8 cellular contexts compared by ENCODE assay signal in genomic region chr12:67827820-67828383, GRCh38.
A peak's percentile ranks its signal among the peaks of the same experiment; 100 is the strongest.
DNase-seq lines count a peak whose midpoint lies in the region; ATAC-seq and TF ChIP-seq lines count a peak whose summit lies in the region.

No MANE protein-coding gene starts in this region.

- peaks cover 15 to 18% of the 10 kb centered on the region in 2 donors for H3K4me1 ChIP-seq in gastrocnemius medialis

- H3K4me3 ChIP-seq in gastrocnemius medialis: peak overlapping the region; percentile 41 to 51 (median 44)

- intact Hi-C loops in gastrocnemius medialis (cut with DNase I; ENCODE audit: low total_unique reads): loop anchor here (2.0 to 5.0 kb wide), 4 partner anchors 37 to 181 kb away; partner anchors contain the start of gene DYRK2

- H3K9me3 ChIP-seq in gastrocnemius medialis: no peaks in the 10 kb centered on the region

- DNase-seq in Daoy (ENCODE audit: low read depth) (peak; percentile 95), activated T-cell treated with anti-CD3 and anti-CD28 coated beads for 4 hours (peak; percentile 18), glomerular endothelial cell (ENCODE audit: extremely low read depth, low read depth, low spot score) (peak; percentile 9), gastrocnemius medialis (peak; percentile 41 to 59), NCI-H526 treated with DMSO at 0.1 percent for 48 hours (lab: John Stamatoyannopoulos, UW) (no peak), NCI-H2171 treated with DMSO at 0.1 percent for 48 hours (lab: John Stamatoyannopoulos, UW) (no peak)

- peak in 1 of 2 donors; percentile 32 for TF ChIP-seq POLR2A in gastrocnemius medialis (IDR thresholded peaks at IDR 0.05)

- in situ Hi-C loops in gastrocnemius medialis (cut with MboI; ENCODE audit: low sequenced_read_pairs in 4 of 4): loop anchor here in 1 of 4 donors (10.0 kb wide), 1 partner anchor 173 kb away; no protein-coding TSS in a partner anchor

- TF ChIP-seq CTCF in gastrocnemius medialis (IDR thresholded peaks at IDR 0.05 in 4 of 5, conservative IDR thresholded peaks at IDR 0.05 in 1 of 5): no peak

- H3K36me3 ChIP-seq in gastrocnemius medialis: no peaks in the 10 kb centered on the region

- H3K27me3 ChIP-seq in gastrocnemius medialis: no peaks in the 10 kb centered on the region

- H3K27ac ChIP-seq in gastrocnemius medialis: peak overlapping the region; percentile 82 to 88 (median 84)

- ATAC-seq in HG03342 (IDR thresholded peaks at IDR 0.05; ENCODE audit: unreplicated experiment) (peak; percentile 91), gastrocnemius medialis (peak; percentile 97 to 98), GM21515 (IDR thresholded peaks at IDR 0.05; ENCODE audit: unreplicated experiment) (no peak)

Comparison
In these comparisons a context has a peak if more than half of its experiments do, and no peak if none do; other contexts are left out.
1. DNase-seq: peak in Daoy (single experiment), activated T-cell treated with anti-CD3 and anti-CD28 coated beads for 4 hours (single experiment), glomerular endothelial cell (single experiment) and gastrocnemius medialis (2 of 2); none in NCI-H526 treated with DMSO at 0.1 percent for 48 hours (single experiment) and NCI-H2171 treated with DMSO at 0.1 percent for 48 hours (single experiment).